ENCODE assay signal across 1 cellular context in the genomic region with DNA sequence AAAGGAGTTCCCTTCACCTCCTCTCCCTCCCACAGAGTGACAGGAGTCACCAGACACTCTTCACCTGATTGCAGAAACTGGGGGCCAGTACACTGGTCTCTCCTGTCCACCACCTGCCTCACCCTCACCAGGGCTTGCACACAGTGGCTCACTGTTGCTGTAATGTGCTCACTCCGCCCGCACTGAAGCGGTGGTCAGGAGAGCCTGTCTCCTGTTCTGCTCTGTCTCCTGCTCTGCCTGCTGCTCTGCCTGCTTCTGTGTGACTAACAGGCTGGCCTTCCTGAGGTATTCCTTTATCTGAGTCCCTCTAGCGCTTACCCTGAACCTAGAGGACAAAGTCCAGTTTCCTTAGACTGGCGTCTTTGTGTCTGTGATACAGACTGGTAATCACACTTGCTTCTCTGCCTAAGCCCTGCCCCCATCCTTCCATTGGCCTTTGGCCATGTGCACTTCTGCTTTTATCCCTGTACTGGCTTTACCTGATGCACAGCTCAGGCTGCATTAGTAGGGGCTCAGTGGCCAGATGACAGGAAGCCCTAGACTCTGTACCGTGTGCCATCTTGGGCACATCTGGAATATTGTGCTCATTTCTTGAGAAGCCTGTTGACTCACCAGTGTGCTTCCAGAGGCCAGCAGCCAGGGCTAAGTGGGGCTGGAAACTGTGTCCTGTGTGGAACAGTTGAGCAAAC.
TF ChIP-seq lines count a peak whose summit lies in the region.

No MANE protein-coding gene starts in this region.

TF ChIP-seq in HepG2, 621 proteins besides CTCF, POLR2A, EP300 and RAD21 (continued from another document and continues in another):
- TF ChIP-seq ZNF770 (CRISPR knock-in tag; IDR thresholded peaks at IDR 0.05) (no peak), ZFP36L2 (CRISPR knock-in tag; IDR thresholded peaks at IDR 0.05) (no peak), AHR (CRISPR knock-in tag; IDR thresholded peaks at IDR 0.05) (no peak), DPF2 (CRISPR knock-in tag; IDR thresholded peaks at IDR 0.05; ENCODE audit: borderline replicate concordance, low read depth) (peak; percentile 72), DNMT3B (CRISPR knock-in tag; conservative IDR thresholded peaks at IDR 0.05) (peak; percentile 54; the same call in 1 of the 2 replicates), NR0B2 (CRISPR knock-in tag; IDR thresholded peaks at IDR 0.05) (no peak), EED (CRISPR knock-in tag; IDR thresholded peaks at IDR 0.05) (0 out of 2 replicates have a peak, but pooled peaks have one; percentile 34), RCOR2 (CRISPR knock-in tag; IDR thresholded peaks at IDR 0.05) (peak; percentile 84), ZFX (CRISPR knock-in tag; IDR thresholded peaks at IDR 0.05; ENCODE audit: low read depth) (peak; percentile 74), ZFP41 (CRISPR knock-in tag; IDR thresholded peaks at IDR 0.05; ENCODE audit: borderline replicate concordance) (no peak), ARNTL (CRISPR knock-in tag; IDR thresholded peaks at IDR 0.05) (peak; percentile 48; the same call in 1 of the 2 replicates), ZNF672 (CRISPR knock-in tag; IDR thresholded peaks at IDR 0.05) (0 out of 2 replicates have a peak, but pooled peaks have one; percentile 74), HDAC2 (CRISPR knock-in tag; IDR thresholded peaks at IDR 0.05) (peak; percentile 95), HBP1 (CRISPR knock-in tag; IDR thresholded peaks at IDR 0.05; ENCODE audit: low read depth) (peak; percentile 46; the same call in 1 of the 2 replicates), ZNF264 (CRISPR knock-in tag; IDR thresholded peaks at IDR 0.05) (peak; percentile 78; the same call in 1 of the 2 replicates), MEF2D (CRISPR knock-in tag; IDR thresholded peaks at IDR 0.05) (peak; percentile 73), ZNF280D (CRISPR knock-in tag; IDR thresholded peaks at IDR 0.05) (peak; percentile 92), FOXA3 (CRISPR knock-in tag; IDR thresholded peaks at IDR 0.05) (peak; percentile 80), DRAP1 (CRISPR knock-in tag; IDR thresholded peaks at IDR 0.05) (peak; percentile 94), ATF3 (CRISPR knock-in tag; IDR thresholded peaks at IDR 0.05) (peak; percentile 12; the same call in 1 of the 2 replicates), ATF6 (CRISPR knock-in tag; conservative IDR thresholded peaks at IDR 0.05) (0 out of 2 replicates have a peak, but pooled peaks have one; percentile 51), FOXP1 (IDR thresholded peaks at IDR 0.05) (no peak), FOXP1 (CRISPR knock-in tag; IDR thresholded peaks at IDR 0.05) (peak; percentile 62), ATF7-NPFF (CRISPR knock-in tag; IDR thresholded peaks at IDR 0.05; ENCODE audit: low read depth) (no peak), NAIF1 (CRISPR knock-in tag; IDR thresholded peaks at IDR 0.05; ENCODE audit: borderline replicate concordance) (peak; percentile 47; the same call in 1 of the 2 replicates), GRHL1 (CRISPR knock-in tag; conservative IDR thresholded peaks at IDR 0.05) (no peak), DNMT1 (CRISPR knock-in tag; IDR thresholded peaks at IDR 0.05) (no peak), ZNF670 (CRISPR knock-in tag; IDR thresholded peaks at IDR 0.05; ENCODE audit: borderline replicate concordance) (no peak), POGK (CRISPR knock-in tag; conservative IDR thresholded peaks at IDR 0.05) (no peak)
- TF ChIP-seq, protein P1, sequence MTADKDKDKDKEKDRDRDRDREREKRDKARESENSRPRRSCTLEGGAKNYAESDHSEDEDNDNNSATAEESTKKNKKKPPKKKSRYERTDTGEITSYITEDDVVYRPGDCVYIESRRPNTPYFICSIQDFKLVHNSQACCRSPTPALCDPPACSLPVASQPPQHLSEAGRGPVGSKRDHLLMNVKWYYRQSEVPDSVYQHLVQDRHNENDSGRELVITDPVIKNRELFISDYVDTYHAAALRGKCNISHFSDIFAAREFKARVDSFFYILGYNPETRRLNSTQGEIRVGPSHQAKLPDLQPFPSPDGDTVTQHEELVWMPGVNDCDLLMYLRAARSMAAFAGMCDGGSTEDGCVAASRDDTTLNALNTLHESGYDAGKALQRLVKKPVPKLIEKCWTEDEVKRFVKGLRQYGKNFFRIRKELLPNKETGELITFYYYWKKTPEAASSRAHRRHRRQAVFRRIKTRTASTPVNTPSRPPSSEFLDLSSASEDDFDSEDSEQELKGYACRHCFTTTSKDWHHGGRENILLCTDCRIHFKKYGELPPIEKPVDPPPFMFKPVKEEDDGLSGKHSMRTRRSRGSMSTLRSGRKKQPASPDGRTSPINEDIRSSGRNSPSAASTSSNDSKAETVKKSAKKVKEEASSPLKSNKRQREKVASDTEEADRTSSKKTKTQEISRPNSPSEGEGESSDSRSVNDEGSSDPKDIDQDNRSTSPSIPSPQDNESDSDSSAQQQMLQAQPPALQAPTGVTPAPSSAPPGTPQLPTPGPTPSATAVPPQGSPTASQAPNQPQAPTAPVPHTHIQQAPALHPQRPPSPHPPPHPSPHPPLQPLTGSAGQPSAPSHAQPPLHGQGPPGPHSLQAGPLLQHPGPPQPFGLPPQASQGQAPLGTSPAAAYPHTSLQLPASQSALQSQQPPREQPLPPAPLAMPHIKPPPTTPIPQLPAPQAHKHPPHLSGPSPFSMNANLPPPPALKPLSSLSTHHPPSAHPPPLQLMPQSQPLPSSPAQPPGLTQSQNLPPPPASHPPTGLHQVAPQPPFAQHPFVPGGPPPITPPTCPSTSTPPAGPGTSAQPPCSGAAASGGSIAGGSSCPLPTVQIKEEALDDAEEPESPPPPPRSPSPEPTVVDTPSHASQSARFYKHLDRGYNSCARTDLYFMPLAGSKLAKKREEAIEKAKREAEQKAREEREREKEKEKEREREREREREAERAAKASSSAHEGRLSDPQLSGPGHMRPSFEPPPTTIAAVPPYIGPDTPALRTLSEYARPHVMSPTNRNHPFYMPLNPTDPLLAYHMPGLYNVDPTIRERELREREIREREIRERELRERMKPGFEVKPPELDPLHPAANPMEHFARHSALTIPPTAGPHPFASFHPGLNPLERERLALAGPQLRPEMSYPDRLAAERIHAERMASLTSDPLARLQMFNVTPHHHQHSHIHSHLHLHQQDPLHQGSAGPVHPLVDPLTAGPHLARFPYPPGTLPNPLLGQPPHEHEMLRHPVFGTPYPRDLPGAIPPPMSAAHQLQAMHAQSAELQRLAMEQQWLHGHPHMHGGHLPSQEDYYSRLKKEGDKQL (CRISPR knock-in tag; IDR thresholded peaks at IDR 0.05; ENCODE audit: low read depth) = peak; percentile 31; the same call in 1 of the 2 replicates
- TF ChIP-seq, protein P2, sequence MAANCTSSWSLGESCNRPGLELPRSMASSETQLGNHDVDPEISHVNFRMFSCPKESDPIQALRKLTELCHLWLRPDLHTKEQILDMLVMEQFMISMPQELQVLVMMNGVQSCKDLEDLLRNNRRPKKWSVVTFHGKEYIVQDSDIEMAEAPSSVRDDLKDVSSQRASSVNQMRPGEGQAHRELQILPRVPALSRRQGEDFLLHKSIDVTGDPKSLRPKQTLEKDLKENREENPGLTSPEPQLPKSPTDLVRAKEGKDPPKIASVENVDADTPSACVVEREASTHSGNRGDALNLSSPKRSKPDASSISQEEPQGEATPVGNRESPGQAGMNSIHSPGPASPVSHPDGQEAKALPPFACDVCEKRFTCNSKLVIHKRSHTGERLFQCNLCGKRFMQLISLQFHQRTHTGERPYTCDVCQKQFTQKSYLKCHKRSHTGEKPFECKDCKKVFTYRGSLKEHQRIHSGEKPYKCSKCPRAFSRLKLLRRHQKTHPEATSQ (CRISPR knock-in tag; IDR thresholded peaks at IDR 0.05; ENCODE audit: borderline replicate concordance) = peak; percentile 78; the same call in 1 of the 2 replicates
